Comparison of ENCODE assay signal across 8 cellular contexts in genomic region chr16:31471241-31471874, GRCh38. TPM values are rescaled to one million over a fixed set of nuclear protein-coding genes. Genes with fewer than 3 reads are reported as not detected.
A peak's percentile ranks its signal among the peaks of the same experiment; 100 is the strongest.
DNase-seq lines count a peak whose midpoint lies in the region; TF ChIP-seq lines count a peak whose summit lies in the region.
"Had no signal": no experiment of that assay in that cellular context is flagged by ENCODE, and none has a peak within 500 bp of the region (broad histone marks: within the 10 kb centered on the region; RNA-seq: fewer than 3 reads in every experiment).

No MANE protein-coding gene starts in this region.

- no peaks in the 10 kb centered on the region for H3K36me3 ChIP-seq in neural cell (ENCODE audit: insufficient read depth, low read length)

- H2AFZ ChIP-seq in neural cell (ENCODE audit: low read depth, low read length): no peak overlapping the region

- TF ChIP-seq RAD21 in neural cell (conservative IDR thresholded peaks at IDR 0.05): no peak

- peak overlapping the region; percentile 93 for H3K27ac Mint-ChIP-seq in chondrocyte (ENCODE audit: unreplicated experiment)

- no peaks in the 10 kb centered on the region for H3K9me2 ChIP-seq in neural cell (ENCODE audit: insufficient read depth, low read length)

- H3K27me3 Mint-ChIP-seq in chondrocyte (ENCODE audit: low read depth): no peaks in the 10 kb centered on the region

- peak overlapping the region; percentile 57 for H3K4me3 ChIP-seq in neural cell (ENCODE audit: low read length)

- in situ Hi-C loops in GM13977 (cut with MboI; ENCODE audit: low pct_unique_long_range_greater_than_20kb, low sequenced_read_pairs, unreplicated experiment): loop anchor here (25.0 kb wide), 1 partner anchor 391 kb away; the partner anchor contains the start of gene ZNF267
- in situ Hi-C loops in GM13976 (cut with MboI; ENCODE audit: low sequenced_read_pairs, unreplicated experiment): no loop called here

- H4K20me1 ChIP-seq in neural cell (ENCODE audit: insufficient read depth): no peaks in the 10 kb centered on the region

- no peaks in the 10 kb centered on the region for H3K9me3 Mint-ChIP-seq in chondrocyte (ENCODE audit: low read depth)

- no peaks in the 10 kb centered on the region for H3K9me3 ChIP-seq in neural cell (ENCODE audit: low read length)

- H3K27ac ChIP-seq in neural cell (ENCODE audit: low read length): no peak overlapping the region
- H3K27ac ChIP-seq: VCaP had no signal

- peaks cover 28% of the 10 kb centered on the region for H3K36me3 Mint-ChIP-seq in chondrocyte (ENCODE audit: low read depth)

- no peak overlapping the region for H3K4me2 ChIP-seq in neural cell (ENCODE audit: low read length)

- DNase-seq in GM13977 (ENCODE audit: low spot score) (peak; percentile 30), chondrocyte (ENCODE audit: low spot score) (no peak), GM13976 (ENCODE audit: low spot score) (no peak), DMS 273 (lab: John Stamatoyannopoulos, UW; ENCODE audit: unreplicated experiment) (no peak), EL (no peak)

- peaks cover 52% of the 10 kb centered on the region for H3K27me3 ChIP-seq in neural cell (ENCODE audit: insufficient read depth, low read depth, low read length)

- no peak for TF ChIP-seq EP300 in neural cell (conservative IDR thresholded peaks at IDR 0.05; ENCODE audit: poor library complexity, severe bottlenecking)

- no peaks in the 10 kb centered on the region for H3F3A ChIP-seq in neural cell (ENCODE audit: insufficient read depth, low read length, poor library complexity, severe bottlenecking)

- no peak overlapping the region for H3K9ac ChIP-seq in neural cell (ENCODE audit: low read length)

- H3K79me2 ChIP-seq in neural cell (replicated peaks; ENCODE audit: insufficient read depth, low read length): no peaks in the 10 kb centered on the region

- H3K4me1 Mint-ChIP-seq in chondrocyte (ENCODE audit: low read depth): peaks cover 54% of the 10 kb centered on the region

- H3K4me3 Mint-ChIP-seq in chondrocyte (ENCODE audit: unreplicated experiment): peak overlapping the region; percentile 80

- TF ChIP-seq CTCF in GM13977 (IDR thresholded peaks at IDR 0.05; ENCODE audit: extremely low read depth, insufficient read depth, missing control alignments) (no peak), chondrocyte (IDR thresholded peaks at IDR 0.05) (no peak), neural cell (IDR thresholded peaks at IDR 0.05; ENCODE audit: poor library complexity, severe bottlenecking) (no peak), GM13976 (IDR thresholded peaks at IDR 0.05; ENCODE audit: borderline replicate concordance, control extremely low read depth, extremely low read depth, insufficient read depth, missing control alignments) (no peak)

TF ChIP-seq in neural cell, 6 proteins besides CTCF, POLR2A, EP300 and RAD21:
- TF ChIP-seq SMC3 (conservative IDR thresholded peaks at IDR 0.05; ENCODE audit: poor library complexity) (no peak), REST (IDR thresholded peaks at IDR 0.05; ENCODE audit: borderline replicate concordance) (no peak), MXI1 (conservative IDR thresholded peaks at IDR 0.05; ENCODE audit: poor library complexity, severe bottlenecking) (no peak), TAF1 (IDR thresholded peaks at IDR 0.05; ENCODE audit: low read depth) (no peak), POLR2AphosphoS5 (IDR thresholded peaks at IDR 0.05) (no peak), EZH2 (IDR thresholded peaks at IDR 0.05; ENCODE audit: borderline replicate concordance, insufficient read depth, low read length, poor library complexity, severe bottlenecking) (no peak)

RNA-seq across cellular contexts. Expression of gene TGFB1I1, which starts 0.6 kb away (rescaled TPM):
- 124 to 224 TPM (median 221 TPM) in 3 replicates for total RNA-seq in chondrocyte
- 0.38 and 2.5 TPM in 2 replicates for polyA plus RNA-seq in neural cell
- under 0.01 and 0.23 TPM in 2 replicates for polyA minus RNA-seq in neural cell

RNA-seq across cellular contexts. Expression of gene SLC5A2, which starts 11.6 kb away (rescaled TPM):
- total RNA-seq in chondrocyte: not detected in 3 replicates
- not detected in 2 replicates for polyA plus RNA-seq in neural cell
- polyA minus RNA-seq in neural cell: not detected in 2 replicates

RNA-seq across cellular contexts. Expression of gene ARMC5, which starts 12.1 kb away (rescaled TPM):
- 12.2 to 13.2 TPM (median 12.4 TPM) in 3 replicates for total RNA-seq in chondrocyte
- 26.1 and 27.6 TPM in 2 replicates for polyA plus RNA-seq in neural cell
- 22.2 and 29.9 TPM in 2 replicates for polyA minus RNA-seq in neural cell

RNA-seq across cellular contexts. Expression of gene ZNF843, which starts 28.8 kb away (rescaled TPM):
- 2.3 to 3.7 TPM (median 2.8 TPM) in 3 replicates for total RNA-seq in chondrocyte
- polyA plus RNA-seq in neural cell: 0.53 and 0.62 TPM in 2 replicates
- 2.4 and 2.8 TPM in 2 replicates for polyA minus RNA-seq in neural cell
- total RNA-seq: mononuclear cell had no signal

RNA-seq across cellular contexts. Expression of gene RUSF1, which starts 36.8 kb away (rescaled TPM):
- total RNA-seq in chondrocyte: 52.7 to 67.5 TPM (median 58.3 TPM) in 3 replicates
- 108 and 132 TPM in 2 replicates for polyA plus RNA-seq in neural cell
- 53.3 and 62.3 TPM in 2 replicates for polyA minus RNA-seq in neural cell
